1 cellular context compared by ENCODE assay signal in the genomic region with DNA sequence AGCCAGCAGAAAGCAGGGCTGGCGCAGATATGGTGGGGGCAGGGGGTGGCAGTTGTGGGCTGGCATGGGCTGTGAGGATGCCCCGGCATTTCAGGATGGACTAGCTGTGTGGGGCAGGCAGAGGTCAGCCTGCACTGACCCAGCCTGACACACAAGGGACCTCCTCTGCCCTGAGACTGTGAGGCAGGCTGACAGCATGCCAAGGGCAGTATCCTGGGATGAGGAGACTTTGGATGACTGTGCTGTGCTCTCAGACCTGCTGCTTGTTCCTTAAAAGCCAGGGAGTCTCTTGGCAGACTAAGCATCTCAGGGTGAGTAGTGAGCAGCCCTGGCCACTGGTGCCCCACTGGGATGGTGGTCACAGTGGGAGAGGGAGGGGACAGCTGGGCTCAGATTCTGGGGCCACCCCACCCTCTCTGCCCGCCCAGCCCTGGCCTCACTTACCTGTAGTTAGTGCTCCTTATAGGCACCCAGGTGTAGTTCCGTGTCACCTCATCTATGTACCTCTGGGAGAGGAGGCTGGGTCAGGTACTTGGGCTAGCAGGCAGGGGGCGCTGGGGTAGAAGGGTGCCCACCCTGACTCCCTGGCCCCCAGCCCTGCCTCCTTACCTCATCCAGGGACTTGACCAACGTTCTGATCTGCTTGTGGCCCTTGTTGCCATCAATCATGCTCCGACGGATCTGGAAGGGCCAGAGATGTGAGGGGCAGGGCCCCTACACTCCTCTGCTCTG.
TF ChIP-seq lines count a peak whose summit lies in the region.

No MANE protein-coding gene starts in this region.

TF ChIP-seq in H1, 55 proteins besides CTCF, POLR2A, EP300 and RAD21:
- TF ChIP-seq NRF1 (IDR thresholded peaks at IDR 0.05; ENCODE audit: low read depth, low read length) (no peak), SUZ12 (IDR thresholded peaks at IDR 0.05; ENCODE audit: low read length) (no peak), HDAC6 (IDR thresholded peaks at IDR 0.05; ENCODE audit: low read depth, low read length) (no peak)
